ENCODE assay signal across 19 cellular contexts in genomic region chr12:113277511-113277910, GRCh38. TPM values are rescaled to one million over a fixed set of nuclear protein-coding genes. Genes with fewer than 3 reads are reported as not detected.
DNase-seq lines count a peak whose midpoint lies in the region; ATAC-seq, FAIRE-seq and TF ChIP-seq lines count a peak whose summit lies in the region.
"Had no signal": no experiment of that assay in that cellular context is flagged by ENCODE, and none has a peak within 500 bp of the region (broad histone marks: within the 10 kb centered on the region; RNA-seq: fewer than 3 reads in every experiment).

No MANE protein-coding gene starts in this region.

- no peak overlapping the region for H3K27ac ChIP-seq in right cardiac atrium (ENCODE audit: low read length)
- H3K27ac ChIP-seq: A549, BLaER1 had no signal

- peak in 2 of 3 donors; percentile 29 to 30 for DNase-seq in right cardiac atrium
- DNase-seq in left ventricle myocardium superior: no peak
- no peak for DNase-seq in bronchial epithelial cell (ENCODE audit: low read depth)
- peak; percentile 69 for DNase-seq in posterior vena cava (ENCODE audit: low spot score)
- no peak for DNase-seq in DMS153 (lab: John Stamatoyannopoulos, UW)
- no peak for DNase-seq in LoVo (ENCODE audit: low spot score)
- no peak for DNase-seq in NCI-H1436 (lab: John Stamatoyannopoulos, UW)
- DNase-seq: Caco-2; CD4-positive, alpha-beta memory T cell; MV-4-11; NCI-H187; NCI-H446; NCI-H526; OCI-M1; SHP77 had no signal

- ATAC-seq in right cardiac atrium (no peak), left ventricle myocardium superior (no peak)

- no peaks in the 10 kb centered on the region for H3K4me1 ChIP-seq in right cardiac atrium (ENCODE audit: control insufficient read depth, insufficient read depth, low read length)
- H3K4me1 ChIP-seq: A549 had no signal

- TF ChIP-seq CTCF in bronchial epithelial cell (IDR thresholded peaks at IDR 0.05; ENCODE audit: insufficient read depth, low read length, severe bottlenecking): no peak

- peak; percentile 23 for FAIRE-seq in bronchial epithelial cell (lab: Jason Lieb, UNC)
- FAIRE-seq: A549, G401.6, RCC 7860 had no signal

- H3K27me3 ChIP-seq in right cardiac atrium (ENCODE audit: control insufficient read depth, insufficient read depth): no peaks in the 10 kb centered on the region
- H3K27me3 ChIP-seq in bronchial epithelial cell (ENCODE audit: control insufficient read depth, insufficient read depth, low read length): no peaks in the 10 kb centered on the region
- H3K27me3 ChIP-seq: BLaER1 had no signal

- intact Hi-C loops in right cardiac atrium (cut with DNase I): no loop called here
- intact Hi-C loops in left ventricle myocardium superior (cut with micrococcal nuclease): no loop called here
- intact Hi-C loops in posterior vena cava (cut with DNase I): no loop called here

- H3K36me3 ChIP-seq in bronchial epithelial cell (ENCODE audit: control insufficient read depth, insufficient read depth, low read length): peaks cover 3% of the 10 kb centered on the region
- H3K36me3 ChIP-seq: BLaER1 had no signal

- WGBS in right cardiac atrium: 94% methylated on average over 5 of the region's 5 CpGs

- H3K4me3 ChIP-seq in right cardiac atrium (ENCODE audit: low read length) (no peak overlapping the region), bronchial epithelial cell (ENCODE audit: low read depth, low read length) (no peak overlapping the region)
- H3K4me3 ChIP-seq: A549, BLaER1 had no signal

- no peaks in the 10 kb centered on the region for H3K9me3 ChIP-seq in right cardiac atrium (ENCODE audit: control insufficient read depth, low read length)
- H3K9me3 ChIP-seq: A549, BLaER1, Caco-2 had no signal

RNA-seq across cellular contexts. Expression of gene TPCN1, which starts 56.2 kb away (rescaled TPM):
- total RNA-seq in right cardiac atrium (10 to 100 TPM; 73.8 to 96.1 (median 76.6) TPM), left ventricle myocardium superior (145 TPM), bronchial epithelial cell (9.0 and 11.3 TPM in 2 replicates), posterior vena cava (10 to 100 TPM; 28.8 to 50.8 TPM)
- 43.1 TPM for polyA plus RNA-seq in right cardiac atrium

RNA-seq across cellular contexts. Expression of gene SLC8B1, which starts 57.4 kb away (rescaled TPM):
- total RNA-seq in right cardiac atrium (10 to 100 TPM; 11.6 to 16.0 (median 14.0) TPM), left ventricle myocardium superior (11.5 TPM), bronchial epithelial cell (9.0 and 12.9 TPM in 2 replicates), posterior vena cava (10 to 100 TPM; 21.6 to 29.8 TPM)
- 10.8 TPM for polyA plus RNA-seq in right cardiac atrium

Comparison
In these comparisons a context has a peak if more than half of its experiments do, and no peak if none do; other contexts are left out.
1. DNase-seq: peak in right cardiac atrium (2 of 3) and posterior vena cava (single experiment); none in left ventricle myocardium superior (single experiment), bronchial epithelial cell (single experiment), DMS153 (single experiment), LoVo (single experiment) and NCI-H1436 (single experiment).